Comparison of ENCODE assay signal across 10 cellular contexts in genomic region chr1:244075247-244075722, GRCh38. TPM values are rescaled to one million over a fixed set of nuclear protein-coding genes. Genes with fewer than 3 reads are reported as not detected.
DNase-seq lines count a peak whose midpoint lies in the region; ATAC-seq and TF ChIP-seq lines count a peak whose summit lies in the region.
"Had no signal": no experiment of that assay in that cellular context is flagged by ENCODE, and none has a peak within 500 bp of the region (broad histone marks: within the 10 kb centered on the region; RNA-seq: fewer than 3 reads in every experiment).

No MANE protein-coding gene starts in this region.

- peaks cover 27% of the 10 kb centered on the region for H3K27me3 Mint-ChIP-seq in T-helper 2 cell treated with Interferon-gamma antibody and Interleukin-4, amounts not matched to agents 5 μg/mL and 100 μg/mL, for 36 hours (ENCODE audit: low read depth)

- ATAC-seq in GM21786 (IDR thresholded peaks at IDR 0.05; ENCODE audit: unreplicated experiment) (peak; percentile 26), mucosa of descending colon (peak; percentile 63)

- H3K36me3 Mint-ChIP-seq in T-helper 2 cell treated with Interferon-gamma antibody and Interleukin-4, amounts not matched to agents 5 μg/mL and 100 μg/mL, for 36 hours (ENCODE audit: low read depth) = no peaks in the 10 kb centered on the region

- H3K36me3 ChIP-seq in mucosa of descending colon (ENCODE audit: low read depth) = no peaks in the 10 kb centered on the region
- H3K36me3 ChIP-seq: tibial nerve had no signal

- H3K27ac Mint-ChIP-seq in T-helper 2 cell treated with Interferon-gamma antibody and Interleukin-4, amounts not matched to agents 5 μg/mL and 100 μg/mL, for 36 hours = no peak overlapping the region

- peaks cover 3% of the 10 kb centered on the region for H3K4me1 ChIP-seq in mucosa of descending colon (ENCODE audit: low read depth)
- H3K4me1 ChIP-seq: parathyroid adenoma had no signal

- no peak for DNase-seq in T-helper 2 cell treated with Interferon-gamma antibody and Interleukin-4, amounts not matched to agents 5 μg/mL and 100 μg/mL, for 36 hours (ENCODE audit: low spot score)
- DNase-seq in mucosa of descending colon = no peak
- DNase-seq in MV-4-11 (lab: John Stamatoyannopoulos, UW) = no peak
- no peak for DNase-seq in inferior parietal cortex (ENCODE audit: extremely low spot score)
- no peak for DNase-seq in NCI-H526 treated with DMSO at 0.1 percent for 48 hours (lab: John Stamatoyannopoulos, UW)
- no peak for DNase-seq in activated CD4-positive, alpha-beta T cell treated with anti-CD3 and anti-CD28 coated beads, Interleukin-2, amount 50 U/mL, for 4 hours

- peak overlapping the region; percentile 42 for H3K4me3 Mint-ChIP-seq in T-helper 2 cell treated with Interferon-gamma antibody and Interleukin-4, amounts not matched to agents 5 μg/mL and 100 μg/mL, for 36 hours

- intact Hi-C loops in mucosa of descending colon (cut with DNase I, micrococcal nuclease) = no loop called here

- H3K4me3 ChIP-seq in GM12875 (ENCODE audit: low read depth, low read length) = peak overlapping the region; percentile 19
- H3K4me3 ChIP-seq in mucosa of descending colon = no peak overlapping the region
- H3K4me3 ChIP-seq: tibial nerve had no signal

- TF ChIP-seq CTCF in GM12875 (IDR thresholded peaks at IDR 0.05; ENCODE audit: borderline replicate concordance, insufficient read depth, low read depth, low read length) (no peak), mucosa of descending colon (IDR thresholded peaks at IDR 0.05) (no peak)

- peaks cover 16% of the 10 kb centered on the region for H3K4me1 Mint-ChIP-seq in T-helper 2 cell treated with Interferon-gamma antibody and Interleukin-4, amounts not matched to agents 5 μg/mL and 100 μg/mL, for 36 hours (ENCODE audit: low read depth)

- no peaks in the 10 kb centered on the region for H3K9me3 ChIP-seq in mucosa of descending colon
- H3K9me3 ChIP-seq: tibial nerve had no signal

- H3K9me3 Mint-ChIP-seq in T-helper 2 cell treated with Interferon-gamma antibody and Interleukin-4, amounts not matched to agents 5 μg/mL and 100 μg/mL, for 36 hours = no peaks in the 10 kb centered on the region

RNA-seq across cellular contexts. Expression of gene ZBTB18, which starts 24.2 kb away (rescaled TPM):
- 10 to 100 TPM; 14.8 to 25.2 (median 19.9) TPM for total RNA-seq in mucosa of descending colon
